ENCODE assay signal across 28 cellular contexts in genomic region chr4:90780193-90780592, GRCh38.
"Had no signal": no experiment of that assay in that cellular context is flagged by ENCODE, and none has a peak within 500 bp of the region (broad histone marks: within the 10 kb centered on the region; RNA-seq: fewer than 3 reads in every experiment).

No MANE protein-coding gene starts in this region.

- H3K4me2 ChIP-seq: hepatocyte had no signal

- H3K27me3 ChIP-seq: colonic mucosa, dorsolateral prefrontal cortex, esophagus muscularis mucosa, esophagus squamous epithelium, foreskin keratinocyte, gastrocnemius medialis, gastroesophageal sphincter, heart left ventricle, heart right ventricle, hepatocyte had no signal

- H3K9me3 ChIP-seq: colonic mucosa, esophagus muscularis mucosa, esophagus squamous epithelium, gastrocnemius medialis, gastroesophageal sphincter, heart left ventricle, heart right ventricle had no signal

- H3K4me1 ChIP-seq: colonic mucosa, esophagus muscularis mucosa, esophagus squamous epithelium, foreskin keratinocyte, gastrocnemius medialis, gastroesophageal sphincter, heart left ventricle, heart right ventricle had no signal

- H3K27ac ChIP-seq: colonic mucosa, coronary artery, dorsolateral prefrontal cortex, epithelial cell of prostate, esophagus muscularis mucosa, esophagus squamous epithelium, foreskin keratinocyte, gastrocnemius medialis, gastroesophageal sphincter, heart left ventricle, heart right ventricle, hepatocyte had no signal

- H3K36me3 ChIP-seq: colonic mucosa, esophagus muscularis mucosa, esophagus squamous epithelium, gastrocnemius medialis, gastroesophageal sphincter, heart left ventricle, heart right ventricle had no signal

- ATAC-seq: effector memory CD8-positive, alpha-beta T cell; esophagus mucosa; gastrocnemius medialis; gastroesophageal sphincter; heart left ventricle; heart right ventricle had no signal

- DNase-seq: colonic mucosa; cortex of kidney; dermis blood vessel endothelial cell; dorsolateral prefrontal cortex; effector CD4-positive, alpha-beta T cell; effector CD8-positive, alpha-beta T cell; effector memory CD4-positive, alpha-beta T cell; effector memory CD8-positive, alpha-beta T cell; endodermal cell; erythroblast; esophagus squamous epithelium; foreskin fibroblast; foreskin keratinocyte; foreskin melanocyte; gastrocnemius medialis; glutamatergic neuron; head of caudate nucleus; heart left ventricle; heart right ventricle had no signal

- H3K79me2 ChIP-seq: hepatocyte had no signal

- H3K4me3 ChIP-seq: colonic mucosa, coronary artery, dorsolateral prefrontal cortex, esophagus muscularis mucosa, esophagus squamous epithelium, gastrocnemius medialis, gastroesophageal sphincter, heart left ventricle, heart right ventricle, hepatocyte had no signal

- H2AFZ ChIP-seq: hepatocyte had no signal

- FAIRE-seq: endometrium, endothelial cell of umbilical vein, frontal cortex had no signal
